18 cellular contexts compared by ENCODE assay signal in the genomic region with DNA sequence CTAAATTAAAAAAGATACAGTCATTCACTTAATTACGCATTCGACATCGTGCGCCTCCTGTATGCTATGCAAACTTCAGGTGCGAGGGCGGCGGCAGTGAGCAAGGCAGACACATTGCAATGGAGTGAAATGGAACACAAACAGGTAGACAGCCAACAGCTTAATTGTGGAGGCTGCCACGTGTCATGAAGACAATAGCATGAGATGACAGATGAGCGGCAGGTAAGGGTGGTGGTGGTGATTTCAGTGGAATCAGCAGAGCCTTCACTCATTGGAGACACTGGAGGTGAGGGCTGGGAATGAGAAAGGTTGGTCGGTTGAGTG.
DNase-seq lines count a peak whose midpoint lies in the region; ATAC-seq and TF ChIP-seq lines count a peak whose summit lies in the region.
"Had no signal": no experiment of that assay in that cellular context is flagged by ENCODE, and none has a peak within 500 bp of the region (broad histone marks: within the 10 kb centered on the region; RNA-seq: fewer than 3 reads in every experiment).

No MANE protein-coding gene starts in this region.

- H3K36me3 ChIP-seq in GM23338 (ENCODE audit: insufficient read depth) (no peaks in the 10 kb centered on the region), HUES6 (ENCODE audit: control insufficient read depth, insufficient read depth, low read length) (no peaks in the 10 kb centered on the region), endodermal cell (ENCODE audit: control insufficient read depth, insufficient read depth, low read length) (no peaks in the 10 kb centered on the region)
- H3K36me3 ChIP-seq: BE2C, HAP-1, SJCRH30 had no signal

- no peak overlapping the region for H3K4me3 ChIP-seq in GM23338
- no peak overlapping the region for H3K4me3 ChIP-seq in HUES6 (ENCODE audit: low read depth, low read length)
- H3K4me3 ChIP-seq in endodermal cell (ENCODE audit: low read length): no peak overlapping the region
- H3K4me3 ChIP-seq: HAP-1, K562, SJCRH30 had no signal

- no peaks in the 10 kb centered on the region for H3K79me2 ChIP-seq in GM23338 (replicated peaks; ENCODE audit: insufficient read depth)

- H3K4me2 ChIP-seq in GM23338: peak overlapping the region; percentile 24; the same call in 1 of the 2 replicates

- H3K27ac Mint-ChIP-seq in GM23338 (no peak overlapping the region), endodermal cell (peak overlapping the region; percentile 94), osteocyte (ENCODE audit: unreplicated experiment) (peak overlapping the region; percentile 73), glutamatergic neuron (ENCODE audit: unreplicated experiment) (no peak overlapping the region)
- H3K27ac Mint-ChIP-seq in stimulated activated naive B cell treated with anti-CD40 and anti-IgM and Interleukin-4, amounts not matched to agents 10 μg/mL and 1 μg/mL and 100 μg/mL, for 72 hours: no peak overlapping the region
- H3K27ac Mint-ChIP-seq: CD4-positive, CD25-positive, alpha-beta regulatory T cell had no signal

- no peaks in the 10 kb centered on the region for H4K20me1 ChIP-seq in GM23338 (replicated peaks; ENCODE audit: insufficient read depth)

- H3K4me3 Mint-ChIP-seq in GM23338: no peak overlapping the region
- H3K4me3 Mint-ChIP-seq in endodermal cell: no peak overlapping the region
- no peak overlapping the region for H3K4me3 Mint-ChIP-seq in osteocyte (ENCODE audit: unreplicated experiment)
- H3K4me3 Mint-ChIP-seq in glutamatergic neuron (ENCODE audit: unreplicated experiment): no peak overlapping the region
- H3K4me3 Mint-ChIP-seq in stimulated activated naive B cell treated with anti-CD40 and anti-IgM and Interleukin-4, amounts not matched to agents 10 μg/mL and 1 μg/mL and 100 μg/mL, for 72 hours: no peak overlapping the region
- H3K4me3 Mint-ChIP-seq: CD4-positive, CD25-positive, alpha-beta regulatory T cell had no signal

- H3K27me3 ChIP-seq in GM23338 (ENCODE audit: insufficient read depth): no peaks in the 10 kb centered on the region
- no peaks in the 10 kb centered on the region for H3K27me3 ChIP-seq in HUES6 (ENCODE audit: control insufficient read depth, insufficient read depth, low read length)
- no peaks in the 10 kb centered on the region for H3K27me3 ChIP-seq in endodermal cell (ENCODE audit: control insufficient read depth, insufficient read depth, low read length, poor library complexity, severe bottlenecking)
- H3K27me3 ChIP-seq: BE2C, SJCRH30 had no signal

- DNase-seq in GM23338 (ENCODE audit: low spot score): no peak
- no peak for DNase-seq in endodermal cell
- no peak for DNase-seq in osteocyte (ENCODE audit: extremely low spot score, unreplicated experiment)
- no peak for DNase-seq in HCEC 1CT
- DNase-seq in glutamatergic neuron: no peak
- DNase-seq in stimulated activated naive B cell treated with anti-CD40 and anti-IgM and Interleukin-4, amounts not matched to agents 10 μg/mL and 1 μg/mL and 100 μg/mL, for 72 hours: no peak
- DNase-seq: BE2C; CD4-positive, CD25-positive, alpha-beta regulatory T cell; EL; NCI-H1092; NCI-H1436; NCI-H187 treated with DMSO at 0.1 percent for 48 hours; NCI-H2107; OCI-M1; SJCRH30 had no signal

- no peak overlapping the region for H2AFZ ChIP-seq in GM23338

- H3K27me3 Mint-ChIP-seq in GM23338 (ENCODE audit: insufficient read depth, low read depth, poor library complexity) (peaks cover 3% of the 10 kb centered on the region), endodermal cell (ENCODE audit: insufficient read depth) (no peaks in the 10 kb centered on the region), osteocyte (ENCODE audit: unreplicated experiment) (no peaks in the 10 kb centered on the region), glutamatergic neuron (ENCODE audit: unreplicated experiment) (peaks cover 6% of the 10 kb centered on the region)
- no peaks in the 10 kb centered on the region for H3K27me3 Mint-ChIP-seq in stimulated activated naive B cell treated with anti-CD40 and anti-IgM and Interleukin-4, amounts not matched to agents 10 μg/mL and 1 μg/mL and 100 μg/mL, for 72 hours
- H3K27me3 Mint-ChIP-seq: CD4-positive, CD25-positive, alpha-beta regulatory T cell had no signal

- 89 to 95% methylated on average over 10 of the region's 10 CpGs for WGBS in endodermal cell (ENCODE audit: insufficient coverage in 1 of 2, insufficient read length in 1 of 2), 2 experiments

- no peak for TF ChIP-seq CTCF in GM23338 (conservative IDR thresholded peaks at IDR 0.05; ENCODE audit: low read depth in 2 of 2)
- peak; percentile 15 for TF ChIP-seq CTCF in endodermal cell (conservative IDR thresholded peaks at IDR 0.05)
- no peak for TF ChIP-seq CTCF in osteocyte (IDR thresholded peaks at IDR 0.05)
- TF ChIP-seq CTCF in glutamatergic neuron (IDR thresholded peaks at IDR 0.05; ENCODE audit: partially characterized antibody, unreplicated experiment): no peak

- H3K9ac ChIP-seq in HUES6 (ENCODE audit: low read length) (no peak overlapping the region), endodermal cell (ENCODE audit: extremely low read depth, low read length, poor library complexity, severe bottlenecking) (no peak overlapping the region)

- H3K9me3 Mint-ChIP-seq in GM23338: peaks cover 99% of the 10 kb centered on the region
- H3K9me3 Mint-ChIP-seq in endodermal cell: no peaks in the 10 kb centered on the region
- H3K9me3 Mint-ChIP-seq in osteocyte (ENCODE audit: unreplicated experiment): no peaks in the 10 kb centered on the region
- peaks cover 3% of the 10 kb centered on the region for H3K9me3 Mint-ChIP-seq in glutamatergic neuron (ENCODE audit: unreplicated experiment)
- H3K9me3 Mint-ChIP-seq in stimulated activated naive B cell treated with anti-CD40 and anti-IgM and Interleukin-4, amounts not matched to agents 10 μg/mL and 1 μg/mL and 100 μg/mL, for 72 hours: peaks cover 0 to 3% of the 10 kb centered on the region in 2 donors

- no peak for ATAC-seq in GM23338
- ATAC-seq in stimulated activated naive B cell treated with anti-CD40 and anti-IgM and Interleukin-4, amounts not matched to agents 10 μg/mL and 1 μg/mL and 100 μg/mL, for 72 hours (replicated peaks): no peak
- ATAC-seq: K562 had no signal

- H3K9me3 ChIP-seq in HUES6 (ENCODE audit: control insufficient read depth, insufficient read depth, low read depth, low read length) (no peaks in the 10 kb centered on the region), endodermal cell (ENCODE audit: control insufficient read depth, low read length) (peaks cover 4% of the 10 kb centered on the region)
- H3K9me3 ChIP-seq: BE2C, HAP-1, SJCRH30 had no signal

- H3K4me1 Mint-ChIP-seq in GM23338 (no peaks in the 10 kb centered on the region), endodermal cell (peaks cover 19% of the 10 kb centered on the region), osteocyte (ENCODE audit: unreplicated experiment) (peaks cover 31% of the 10 kb centered on the region), glutamatergic neuron (ENCODE audit: low read depth, unreplicated experiment) (peaks cover 3% of the 10 kb centered on the region)
- no peaks in the 10 kb centered on the region for H3K4me1 Mint-ChIP-seq in stimulated activated naive B cell treated with anti-CD40 and anti-IgM and Interleukin-4, amounts not matched to agents 10 μg/mL and 1 μg/mL and 100 μg/mL, for 72 hours
- H3K4me1 Mint-ChIP-seq: CD4-positive, CD25-positive, alpha-beta regulatory T cell had no signal

- H3K27ac ChIP-seq in GM23338 (ENCODE audit: low read depth) (peak overlapping the region; percentile 67), HUES6 (ENCODE audit: low read depth, low read length) (peak overlapping the region; percentile 94), endodermal cell (ENCODE audit: low read depth, low read length) (no peak overlapping the region)
- H3K27ac ChIP-seq: SJCRH30 had no signal

- peaks cover 44% of the 10 kb centered on the region for H3K36me3 Mint-ChIP-seq in GM23338 (ENCODE audit: low read depth)
- peaks cover 8% of the 10 kb centered on the region for H3K36me3 Mint-ChIP-seq in endodermal cell (ENCODE audit: low read depth)
- H3K36me3 Mint-ChIP-seq in osteocyte (ENCODE audit: unreplicated experiment): peaks cover 3% of the 10 kb centered on the region
- no peaks in the 10 kb centered on the region for H3K36me3 Mint-ChIP-seq in glutamatergic neuron (ENCODE audit: unreplicated experiment)
- no peaks in the 10 kb centered on the region for H3K36me3 Mint-ChIP-seq in stimulated activated naive B cell treated with anti-CD40 and anti-IgM and Interleukin-4, amounts not matched to agents 10 μg/mL and 1 μg/mL and 100 μg/mL, for 72 hours
- H3K36me3 Mint-ChIP-seq: CD4-positive, CD25-positive, alpha-beta regulatory T cell had no signal

- H3K9me2 ChIP-seq in GM23338 (ENCODE audit: insufficient read depth): no peaks in the 10 kb centered on the region

- H3F3A ChIP-seq in GM23338 (replicated peaks; ENCODE audit: low read depth): no peaks in the 10 kb centered on the region

- H3K4me1 ChIP-seq in GM23338 (ENCODE audit: insufficient read depth) (peaks cover 18% of the 10 kb centered on the region), HUES6 (ENCODE audit: control insufficient read depth, insufficient read depth, low read length) (peaks cover 43% of the 10 kb centered on the region), endodermal cell (ENCODE audit: control insufficient read depth, insufficient read depth, low read length) (no peaks in the 10 kb centered on the region)
- H3K4me1 ChIP-seq: BE2C, HAP-1, SJCRH30 had no signal

TF ChIP-seq in GM23338, 12 proteins besides CTCF, POLR2A, EP300 and RAD21 (continues in another document):
- no peak for TF ChIP-seq EZH2 (IDR thresholded peaks at IDR 0.05; ENCODE audit: low read depth, unreplicated experiment)
- no peak for TF ChIP-seq EZH2phosphoT487 (IDR thresholded peaks at IDR 0.05; ENCODE audit: unreplicated experiment)

Comparison
In these comparisons a context has a peak if more than half of its experiments do, and no peak if none do; other contexts are left out.
1. H3K27ac Mint-ChIP-seq: peak in endodermal cell (single experiment) and osteocyte (single experiment); none in GM23338 (single experiment), glutamatergic neuron (single experiment) and stimulated activated naive B cell treated with anti-CD40 and anti-IgM and Interleukin-4, amounts not matched to agents 10 μg/mL and 1 μg/mL and 100 μg/mL, for 72 hours (single experiment).